ENCODE assay signal across 20 cellular contexts in genomic region chr4:56372774-56373173, GRCh38. TPM values are rescaled to one million over a fixed set of nuclear protein-coding genes. Genes with fewer than 3 reads are reported as not detected.
DNase-seq lines count a peak whose midpoint lies in the region; ATAC-seq and TF ChIP-seq lines count a peak whose summit lies in the region.
"Had no signal": no experiment of that assay in that cellular context is flagged by ENCODE, and none has a peak within 500 bp of the region (broad histone marks: within the 10 kb centered on the region; RNA-seq: fewer than 3 reads in every experiment).

No MANE protein-coding gene starts in this region.

- no peak overlapping the region for H3K14ac ChIP-seq in mesenchymal stem cell (ENCODE audit: low read length in 2 of 2)

- H3K27me3 Mint-ChIP-seq in osteocyte (ENCODE audit: unreplicated experiment), result no peaks in the 10 kb centered on the region
- H3K27me3 Mint-ChIP-seq: B cell; CD8-positive, alpha-beta memory T cell had no signal

- no peak overlapping the region for H3K27ac Mint-ChIP-seq in osteocyte (ENCODE audit: unreplicated experiment)
- H3K27ac Mint-ChIP-seq: B cell had no signal

- no peak overlapping the region for H2BK12ac ChIP-seq in mesenchymal stem cell (ENCODE audit: low read length in 2 of 2)

- H3K4me1 Mint-ChIP-seq in osteocyte (ENCODE audit: unreplicated experiment), result peaks cover 9% of the 10 kb centered on the region
- H3K4me1 Mint-ChIP-seq: B cell had no signal

- H4K20me1 ChIP-seq in mammary epithelial cell (ENCODE audit: insufficient read depth, low read length), result no peaks in the 10 kb centered on the region

- no peak overlapping the region for H3K18ac ChIP-seq in mesenchymal stem cell (ENCODE audit: low read depth in 1 of 2, low read length in 2 of 2)

- H3K27me3 ChIP-seq in mammary epithelial cell (ENCODE audit: insufficient read depth, low read length), result no peaks in the 10 kb centered on the region
- H3K27me3 ChIP-seq in breast epithelium, result no peaks in the 10 kb centered on the region
- H3K27me3 ChIP-seq in brain microvascular endothelial cell (replicated peaks), result no peaks in the 10 kb centered on the region
- no peaks in the 10 kb centered on the region for H3K27me3 ChIP-seq in mesenchymal stem cell (ENCODE audit: control insufficient read depth in 1 of 2, insufficient read depth in 1 of 2, low read length in 2 of 2)
- H3K27me3 ChIP-seq: SJCRH30 had no signal

- intact Hi-C loops in mammary epithelial cell (cut with micrococcal nuclease) (no loop called here), breast epithelium (cut with DNase I; ENCODE audit: low total_unique reads) (no loop called here)

- TF ChIP-seq CTCF in mammary epithelial cell (conservative IDR thresholded peaks at IDR 0.05 in 1 of 2, IDR thresholded peaks at IDR 0.05 in 1 of 2; ENCODE audit: extremely low read depth in 1 of 2, insufficient read depth in 1 of 2, low read depth in 1 of 2, low read length in 2 of 2), result no peak
- no peak for TF ChIP-seq CTCF in breast epithelium (IDR thresholded peaks at IDR 0.05)
- TF ChIP-seq CTCF in brain microvascular endothelial cell (IDR thresholded peaks at IDR 0.05; ENCODE audit: low read depth, low read length, missing control alignments), result no peak
- TF ChIP-seq CTCF in osteocyte (IDR thresholded peaks at IDR 0.05), result no peak

- H3K36me3 Mint-ChIP-seq in osteocyte (ENCODE audit: unreplicated experiment), result peaks cover 22% of the 10 kb centered on the region

- H3K36me3 ChIP-seq in mammary epithelial cell (ENCODE audit: insufficient read depth, low read length) (no peaks in the 10 kb centered on the region), breast epithelium (no peaks in the 10 kb centered on the region), brain microvascular endothelial cell (replicated peaks) (peaks cover 2% of the 10 kb centered on the region), mesenchymal stem cell (ENCODE audit: control insufficient read depth in 1 of 2, insufficient read depth in 2 of 2, low read depth in 1 of 2, low read length in 2 of 2) (peaks cover 2 to 36% of the 10 kb centered on the region in 2 experiments)

- H3K9me3 Mint-ChIP-seq in osteocyte (ENCODE audit: unreplicated experiment), result no peaks in the 10 kb centered on the region
- H3K9me3 Mint-ChIP-seq: HFFc6 had no signal

- no peaks in the 10 kb centered on the region for H3K79me1 ChIP-seq in mesenchymal stem cell (replicated peaks; ENCODE audit: low read length, poor library complexity, severe bottlenecking)

- in situ Hi-C loops in mammary epithelial cell (cut with MboI; ENCODE audit: low sequenced_read_pairs in 2 of 2), result no loop called here
- in situ Hi-C loops in brain microvascular endothelial cell (cut with HindIII; ENCODE audit: low pct_ligation_motif_present, low sequenced_read_pairs), result no loop called here

- H3K4me3 Mint-ChIP-seq in osteocyte (ENCODE audit: unreplicated experiment), result no peak overlapping the region
- H3K4me3 Mint-ChIP-seq: B cell; CD8-positive, alpha-beta memory T cell; HFFc6 had no signal

- H2BK15ac ChIP-seq in mesenchymal stem cell (ENCODE audit: low read depth, poor library complexity, severe bottlenecking), result no peak overlapping the region

- H3K9me3 ChIP-seq in mammary epithelial cell (replicated peaks; ENCODE audit: insufficient read depth, low read length) (no peaks in the 10 kb centered on the region), breast epithelium (no peaks in the 10 kb centered on the region), mesenchymal stem cell (ENCODE audit: control insufficient read depth, low read length) (no peaks in the 10 kb centered on the region)

- H3K4me2 ChIP-seq in mammary epithelial cell (ENCODE audit: insufficient read depth, low read depth, low read length) (no peak overlapping the region), mesenchymal stem cell (ENCODE audit: low read length, poor library complexity, severe bottlenecking) (no peak overlapping the region)

- H2BK120ac ChIP-seq in mesenchymal stem cell (ENCODE audit: low read depth, low read length), result no peak overlapping the region

- H3K9ac ChIP-seq in mammary epithelial cell (ENCODE audit: insufficient read depth, low read length) (no peak overlapping the region), mesenchymal stem cell (ENCODE audit: low read length) (peak overlapping the region; percentile 5)

- H2AK5ac ChIP-seq in mesenchymal stem cell (ENCODE audit: low read length, severe bottlenecking), result no peak overlapping the region

- no peaks in the 10 kb centered on the region for H3K79me2 ChIP-seq in mammary epithelial cell (ENCODE audit: insufficient read depth, low read length)

- CTCF ChIA-PET in mammary epithelial cell (lab: Charles Lee; ENCODE audit: low non-redundant PET), result no interaction called here

- WGBS in mammary epithelial cell (ENCODE audit: low coverage, missing lambda C conversion rate), result 16% methylated on average over 1 of the region's 1 CpG
- whole genome bisulfite sequencing in mesenchymal stem cell, result no CpG with 5 or more reads among the region's 1 CpG

- no peak overlapping the region for H3K23ac ChIP-seq in mesenchymal stem cell (ENCODE audit: low read length in 2 of 2)

- H4K8ac ChIP-seq in mesenchymal stem cell (ENCODE audit: low read length), result no peak overlapping the region

- no peak overlapping the region for H2AFZ ChIP-seq in mammary epithelial cell (ENCODE audit: low read depth, low read length)
- no peak overlapping the region for H2AFZ ChIP-seq in mesenchymal stem cell (ENCODE audit: low read depth, low read length)

- dilution Hi-C loops in mammary epithelial cell (cut with HindIII; ENCODE audit: low sequenced_read_pairs), result no loop called here

- no TSS peak for BruUV-seq in mammary epithelial cell (replicated peaks; lab: Mats Ljungman, UMichigan)

- H2BK5ac ChIP-seq in mesenchymal stem cell (ENCODE audit: low read depth, low read length, poor library complexity, severe bottlenecking), result no peak overlapping the region

- TF ChIP-seq POLR2A in breast epithelium (IDR thresholded peaks at IDR 0.05), result no peak

- DNase-seq in mammary epithelial cell (peak; percentile 57), breast epithelium (ENCODE audit: low spot score in 2 of 2) (no peak), brain microvascular endothelial cell (peak; percentile 4), mesenchymal stem cell (no peak), osteocyte (ENCODE audit: extremely low spot score, unreplicated experiment) (no peak), amniotic stem cell (lab: John Stamatoyannopoulos, UW) (no peak)
- DNase-seq in stimulated activated CD4-positive, alpha-beta T cell treated with anti-CD3 and anti-CD28 coated beads, Interleukin-2, amount 100 ng/mL, for 24 hours, result no peak
- DNase-seq: CD8-positive, alpha-beta memory T cell; DMS79 treated with DMSO at 0.1 percent for 48 hours; HFFc6; MM.1S; NCI-H1092 treated with DMSO at 0.1 percent for 48 hours; NCI-H187; NCI-H345; NK-92 treated with Interleukin-12 subunit alpha and Interleukin-12 subunit beta, amount 100 ng/mL, for 24 hours; SJCRH30 had no signal

- no peak overlapping the region for H3K27ac ChIP-seq in mammary epithelial cell (ENCODE audit: insufficient read depth, low read depth, low read length)
- no peak overlapping the region for H3K27ac ChIP-seq in breast epithelium
- H3K27ac ChIP-seq in brain microvascular endothelial cell, result no peak overlapping the region
- H3K27ac ChIP-seq in mesenchymal stem cell (ENCODE audit: low read length, poor library complexity, severe bottlenecking), result no peak overlapping the region
- H3K27ac ChIP-seq: 22Rv1, RWPE1, SJCRH30 had no signal

- no peak overlapping the region for H4K91ac ChIP-seq in mesenchymal stem cell (ENCODE audit: low read length)

- ATAC-seq in HG02763 (IDR thresholded peaks at IDR 0.05; ENCODE audit: unreplicated experiment), result no peak

- H3K4me1 ChIP-seq in mammary epithelial cell (ENCODE audit: insufficient read depth, low read length) (no peaks in the 10 kb centered on the region), breast epithelium (no peaks in the 10 kb centered on the region), mesenchymal stem cell (ENCODE audit: control insufficient read depth, insufficient read depth, low read depth, low read length) (no peaks in the 10 kb centered on the region)

- no peak overlapping the region for H3K4me3 ChIP-seq in mammary epithelial cell (replicated peaks in 1 of 3; ENCODE audit: insufficient read depth in 1 of 3, low read depth in 2 of 3, low read length in 3 of 3)
- H3K4me3 ChIP-seq in breast epithelium, result no peak overlapping the region
- H3K4me3 ChIP-seq in brain microvascular endothelial cell (ENCODE audit: low read depth, low read length), result no peak overlapping the region
- no peak overlapping the region for H3K4me3 ChIP-seq in mesenchymal stem cell (ENCODE audit: insufficient read depth in 1 of 2, low read depth in 1 of 2, low read length in 2 of 2)
- H3K4me3 ChIP-seq: SJCRH30 had no signal

- no peak overlapping the region for H3K4ac ChIP-seq in mesenchymal stem cell (ENCODE audit: low read depth in 1 of 2, low read length in 2 of 2)

RNA-seq across cellular contexts. Expression of gene AASDH, which starts 14.5 kb away (rescaled TPM):
- total RNA-seq in mammary epithelial cell (10 to 100 TPM; 11.4 to 18.2 TPM), breast epithelium (10 to 100 TPM; 10.4 to 18.3 (median 13.1) TPM), osteocyte (8.6 and 10.3 TPM in 2 replicates)
- polyA plus RNA-seq in mammary epithelial cell, result 5.0 TPM
- polyA minus RNA-seq in mammary epithelial cell, result 4.7 TPM
- polyA plus RNA-seq in mesenchymal stem cell (2013, experiment 1 of 2), result 3.8 TPM
- 3.9 TPM for polyA plus RNA-seq in mesenchymal stem cell (2013, experiment 2 of 2)

Comparison
In these comparisons a context has a peak if more than half of its experiments do, and no peak if none do; other contexts are left out.
1. DNase-seq: peak in mammary epithelial cell (single experiment) and brain microvascular endothelial cell (single experiment); none in breast epithelium (0 of 2), mesenchymal stem cell (single experiment), stimulated activated CD4-positive, alpha-beta T cell treated with anti-CD3 and anti-CD28 coated beads, Interleukin-2, amount 100 ng/mL, for 24 hours (0 of 2), osteocyte (single experiment) and amniotic stem cell (single experiment).